8 cellular contexts compared by ENCODE assay signal in the genomic region with DNA sequence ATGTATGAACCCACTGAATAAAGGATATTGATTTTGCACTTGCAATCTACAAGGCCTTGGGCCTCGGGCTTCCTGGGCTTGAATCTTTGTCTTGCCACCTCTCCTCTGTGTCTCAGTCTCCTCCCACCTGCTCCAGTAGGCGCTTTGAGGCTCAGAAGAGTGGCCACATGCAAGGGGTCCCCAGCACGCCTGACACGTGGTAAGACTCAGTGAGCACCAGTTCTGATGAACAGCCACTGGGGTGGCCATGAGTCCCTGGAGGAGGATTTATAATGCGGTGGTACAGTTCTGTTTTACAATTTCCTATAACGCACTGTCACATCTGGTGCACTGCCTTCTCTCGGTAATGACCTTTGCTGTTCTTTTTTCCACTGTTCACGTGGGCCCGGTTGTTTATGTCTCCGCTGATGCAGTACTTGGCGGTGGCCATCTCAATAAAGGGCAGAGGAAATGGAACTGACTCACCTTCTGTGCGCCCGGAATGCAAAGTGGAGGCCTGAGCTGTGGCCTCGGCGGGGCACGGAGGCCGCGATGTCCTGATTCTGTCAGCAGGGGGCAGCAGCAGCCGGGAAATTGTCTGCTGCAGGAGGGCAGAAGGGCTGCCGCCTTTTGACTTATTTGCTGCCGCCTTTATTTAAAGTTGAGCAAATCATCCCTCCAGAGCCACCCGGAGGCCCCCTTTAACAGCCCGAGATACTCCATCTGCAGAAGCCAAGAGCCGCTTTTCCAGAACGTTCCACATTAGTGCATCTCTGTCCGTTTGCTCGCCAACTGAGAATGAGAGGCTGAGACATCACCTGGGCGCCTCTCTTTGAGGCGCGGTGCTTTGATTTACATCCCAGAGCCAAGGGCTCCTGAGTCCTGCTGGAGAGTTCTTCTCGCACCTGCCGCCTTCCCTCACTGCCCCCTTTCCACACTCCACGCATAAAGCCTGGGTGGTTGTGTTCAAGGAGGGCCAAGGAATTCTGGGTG. TPM values are rescaled to one million over a fixed set of nuclear protein-coding genes. Genes with fewer than 3 reads are reported as not detected.
DNase-seq lines count a peak whose midpoint lies in the region; ATAC-seq and TF ChIP-seq lines count a peak whose summit lies in the region.

No MANE protein-coding gene starts in this region.

- no peaks in the 10 kb centered on the region for H3K27me3 ChIP-seq in right lobe of liver

- H3K4me3 ChIP-seq in right lobe of liver = no peak overlapping the region

- no peaks in the 10 kb centered on the region for H3K36me3 ChIP-seq in right lobe of liver

- ATAC-seq in HG02678 (IDR thresholded peaks at IDR 0.05; ENCODE audit: unreplicated experiment) = peak; percentile 83
- ATAC-seq in right lobe of liver = peak; percentile 90 to 98 (median 96)
- ATAC-seq in GM21528 (IDR thresholded peaks at IDR 0.05; ENCODE audit: low FRiP score, unreplicated experiment) = no peak

- peaks cover 0 to 1% (median 0%) of the 10 kb centered on the region in 4 donors for H3K4me1 ChIP-seq in right lobe of liver

- intact Hi-C loops in right lobe of liver (cut with DNase I) = loop anchor here in 1 of 2 donors (10.0 kb wide), 1 partner anchor 193 kb away; no protein-coding TSS in a partner anchor

- WGBS in right lobe of liver (ENCODE audit: insufficient coverage, low coverage, low lambda C conversion rate, missing lambda C conversion rate) = 20% methylated on average over 24 of the region's 33 CpGs

- H3K27ac ChIP-seq in right lobe of liver = no peak overlapping the region

- peak; percentile 86 to 95 (median 91) for TF ChIP-seq CTCF in right lobe of liver (IDR thresholded peaks at IDR 0.05)

- H3K9me3 ChIP-seq in right lobe of liver = no peaks in the 10 kb centered on the region

- DNase-seq in GDM1 (lab: John Stamatoyannopoulos, UW) (peak; percentile 61), NCI-H345 (lab: John Stamatoyannopoulos, UW) (peak; percentile 50), dedifferentiated amniotic fluid mesenchymal stem cell (ENCODE audit: extremely low spot score) (peak; percentile 57), right lobe of liver (peak; percentile 75 to 79 (median 79))
- peak; percentile 86 for DNase-seq in activated CD4-positive, alpha-beta T cell treated with anti-CD3 and anti-CD28 coated beads, Interleukin-2, amount 50 U/mL, for 1 hour
- DNase-seq in stimulated activated CD4-positive, alpha-beta T cell treated with anti-CD3 and anti-CD28 coated beads, Interleukin-4, amount 100 ng/mL, for 24 hours = peak; percentile 89

- TF ChIP-seq POLR2A in right lobe of liver (IDR thresholded peaks at IDR 0.05) = no peak

RNA-seq across cellular contexts. Expression of a gene that starts 6.0 kb away (rescaled TPM):
- total RNA-seq in right lobe of liver = 10 to 100 TPM; 10.3 to 17.4 (median 14.8) TPM

RNA-seq across cellular contexts. Expression of a gene that starts 34.9 kb away (rescaled TPM):
- 1 to 10 TPM in 3 of 6 experiments, under 1 TPM in 1, not detected in 2; 0.59 to 1.7 (median 1.4) TPM for total RNA-seq in right lobe of liver
